In the genomic region with DNA sequence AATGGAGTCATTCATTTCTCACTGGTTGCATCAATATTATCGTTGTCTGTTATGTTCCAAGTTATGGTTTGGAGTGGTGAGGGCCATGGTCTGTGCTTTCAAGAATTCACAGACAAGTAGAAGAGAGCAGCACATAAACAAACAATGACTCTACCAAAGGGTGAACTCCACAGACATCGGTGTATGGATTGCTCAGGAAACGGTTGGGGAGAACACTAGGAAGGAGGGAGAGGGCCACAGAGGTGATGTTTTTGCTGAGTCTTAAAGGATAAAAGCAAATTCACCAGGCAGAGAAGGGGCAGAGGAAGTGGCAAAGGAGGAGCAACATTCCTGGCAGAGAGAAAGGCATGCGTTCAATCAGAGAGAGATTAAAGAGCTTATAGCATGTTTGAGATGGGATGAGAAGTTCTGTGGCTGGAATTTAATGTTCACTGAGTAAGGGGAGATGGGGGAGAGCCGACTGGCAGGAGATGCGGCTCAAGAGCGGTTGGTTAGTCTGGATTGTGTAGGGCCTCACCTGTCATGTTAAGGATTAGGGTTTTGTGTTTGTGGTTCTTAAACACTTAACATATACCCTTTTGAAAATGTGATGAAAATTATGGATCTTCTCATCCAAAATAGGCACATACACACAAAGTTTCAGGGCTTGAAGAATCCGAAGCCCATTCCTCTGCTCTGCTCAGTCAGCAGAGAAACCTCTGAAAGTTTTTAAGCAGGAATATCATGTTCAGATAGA, we compare ENCODE assay signal across 19 cellular contexts. TPM values are rescaled to one million over a fixed set of nuclear protein-coding genes. Genes with fewer than 3 reads are reported as not detected.
A peak's percentile ranks its signal among the peaks of the same experiment; 100 is the strongest.
DNase-seq lines count a peak whose midpoint lies in the region; ATAC-seq and TF ChIP-seq lines count a peak whose summit lies in the region.
"Had no signal": no experiment of that assay in that cellular context is flagged by ENCODE, and none has a peak within 500 bp of the region (broad histone marks: within the 10 kb centered on the region; RNA-seq: fewer than 3 reads in every experiment).

No MANE protein-coding gene starts in this region.

- no peak overlapping the region for H3K4me3 ChIP-seq in smooth muscle cell
- H3K4me3 ChIP-seq: BLaER1 treated with 17β-estradiol and CSF1 and Interleukin-3, amounts not matched to agents 10 nM and 100 nM; pancreas; spleen had no signal

- H3K27me3 Mint-ChIP-seq in WTC11 (ENCODE audit: low read depth): no peaks in the 10 kb centered on the region

- no peaks in the 10 kb centered on the region for H3K9me3 ChIP-seq in smooth muscle cell (replicated peaks; ENCODE audit: low read depth)
- H3K9me3 ChIP-seq: BLaER1 treated with 17β-estradiol and CSF1 and Interleukin-3, amounts not matched to agents 10 nM and 100 nM; pancreas; spleen had no signal

- H3K9ac ChIP-seq in smooth muscle cell (ENCODE audit: low read depth): peak overlapping the region; percentile 85
- H3K9ac ChIP-seq: BLaER1 treated with 17β-estradiol and CSF1 and Interleukin-3, amounts not matched to agents 10 nM and 100 nM had no signal

- H3K9me3 Mint-ChIP-seq in WTC11: no peaks in the 10 kb centered on the region
- H3K9me3 Mint-ChIP-seq: activated naive CD4-positive, alpha-beta T cell treated with anti-CD3 and anti-CD28 coated beads, Interleukin-2, amount 50 U/mL, for 24 hours; central memory CD8-positive, alpha-beta T cell had no signal

- H3K36me3 ChIP-seq in smooth muscle cell (ENCODE audit: low read depth): no peaks in the 10 kb centered on the region
- H3K36me3 ChIP-seq: BLaER1 treated with 17β-estradiol and CSF1 and Interleukin-3, amounts not matched to agents 10 nM and 100 nM; pancreas; spleen had no signal

- CTCF ChIA-PET in WTC11 (lab: Charles Lee): interaction anchor here (0.9 kb wide), 1 partner anchor 167 kb away, joined by 4 read pairs; no protein-coding TSS in a partner anchor

- no peak overlapping the region for H3K27ac Mint-ChIP-seq in WTC11
- H3K27ac Mint-ChIP-seq: activated CD4-positive, alpha-beta T cell treated with anti-CD3 and anti-CD28 coated beads for 36 hours; activated naive CD4-positive, alpha-beta T cell treated with anti-CD3 and anti-CD28 coated beads, Interleukin-2, amount 50 U/mL, for 24 hours; T-helper 17 cell had no signal

- TF ChIP-seq CTCF in smooth muscle cell (IDR thresholded peaks at IDR 0.05; ENCODE audit: borderline replicate concordance, insufficient read depth, poor library complexity, severe bottlenecking) (no peak), WTC11 (IDR thresholded peaks at IDR 0.05) (no peak)

- no peaks in the 10 kb centered on the region for H3K27me3 ChIP-seq in smooth muscle cell (ENCODE audit: low read depth)
- H3K27me3 ChIP-seq: BLaER1 treated with 17β-estradiol and CSF1 and Interleukin-3, amounts not matched to agents 10 nM and 100 nM; pancreas had no signal

- peak overlapping the region; percentile 81 for H3K4me2 ChIP-seq in smooth muscle cell
- H3K4me2 ChIP-seq: BLaER1 treated with 17β-estradiol and CSF1 and Interleukin-3, amounts not matched to agents 10 nM and 100 nM had no signal

- H3K27ac ChIP-seq in epithelial cell of prostate (peak overlapping the region; percentile 7), smooth muscle cell (ENCODE audit: low read depth) (peak overlapping the region; percentile 99)
- H3K27ac ChIP-seq: BLaER1 treated with 17β-estradiol and CSF1 and Interleukin-3, amounts not matched to agents 10 nM and 100 nM; pancreas; spleen had no signal

- H4K20me1 ChIP-seq in smooth muscle cell (ENCODE audit: low read depth): no peaks in the 10 kb centered on the region
- H4K20me1 ChIP-seq: BLaER1 treated with 17β-estradiol and CSF1 and Interleukin-3, amounts not matched to agents 10 nM and 100 nM had no signal

- DNase-seq in H4 (ENCODE audit: low spot score) (peak; percentile 31), RPMI7951 (ENCODE audit: low read depth) (peak; percentile 42), epithelial cell of prostate (ENCODE audit: low read depth, low spot score) (no peak), smooth muscle cell (lab: John Stamatoyannopoulos, UW; ENCODE audit: unreplicated experiment) (no peak), WTC11 (ENCODE audit: low spot score) (no peak), T-helper 9 cell (no peak), hippocampal formation (lab: John Stamatoyannopoulos, UW) (no peak)
- DNase-seq: activated CD4-positive, alpha-beta T cell treated with anti-CD3 and anti-CD28 coated beads for 36 hours; DMS153; glutamatergic neuron; NCI-H187 treated with DMSO at 0.1 percent for 48 hours; NCI-H69; pancreas; spleen; stimulated activated naive CD4-positive, alpha-beta T cell treated with Interleukin-2 at 50 U/mL for 16 hours; T-helper 17 cell had no signal

- H3K4me1 ChIP-seq in smooth muscle cell (ENCODE audit: low read depth): peaks cover 18% of the 10 kb centered on the region
- H3K4me1 ChIP-seq: BLaER1 treated with 17β-estradiol and CSF1 and Interleukin-3, amounts not matched to agents 10 nM and 100 nM; pancreas; spleen had no signal

- POLR2A ChIA-PET in WTC11 (lab: Charles Lee): interaction anchor here (0.6 kb wide), 1 partner anchor 103 kb away, joined by 6 read pairs; no protein-coding TSS in a partner anchor

- H3K36me3 Mint-ChIP-seq in WTC11: no peaks in the 10 kb centered on the region
- H3K36me3 Mint-ChIP-seq: activated naive CD4-positive, alpha-beta T cell treated with anti-CD3 and anti-CD28 coated beads, Interleukin-2, amount 50 U/mL, for 24 hours had no signal

- peaks cover 4% of the 10 kb centered on the region for H3K79me2 ChIP-seq in smooth muscle cell (ENCODE audit: low read depth)

- ATAC-seq in WTC11: no peak
- ATAC-seq: activated CD4-positive, alpha-beta T cell treated with anti-CD3 and anti-CD28 coated beads for 36 hours; pancreas; T-helper 17 cell had no signal

- peaks cover 25% of the 10 kb centered on the region for H3F3A ChIP-seq in smooth muscle cell (ENCODE audit: low read depth)

- WGBS in smooth muscle cell (ENCODE audit: low lambda C conversion rate): 10% methylated on average over 8 of the region's 8 CpGs

- H2AFZ ChIP-seq in smooth muscle cell (ENCODE audit: low read depth): no peak overlapping the region

- H3K4me1 Mint-ChIP-seq in WTC11: peaks cover 28% of the 10 kb centered on the region
- H3K4me1 Mint-ChIP-seq: activated naive CD4-positive, alpha-beta T cell treated with anti-CD3 and anti-CD28 coated beads, Interleukin-2, amount 50 U/mL, for 24 hours; central memory CD8-positive, alpha-beta T cell; T-helper 17 cell had no signal

- no peak overlapping the region for H3K4me3 Mint-ChIP-seq in WTC11
- H3K4me3 Mint-ChIP-seq: activated CD4-positive, alpha-beta T cell treated with anti-CD3 and anti-CD28 coated beads for 36 hours; activated naive CD4-positive, alpha-beta T cell treated with anti-CD3 and anti-CD28 coated beads, Interleukin-2, amount 50 U/mL, for 24 hours; central memory CD8-positive, alpha-beta T cell; T-helper 17 cell had no signal

TF ChIP-seq in WTC11, 78 proteins besides CTCF, POLR2A, EP300 and RAD21:
- TF ChIP-seq GRHL2 (CRISPR knock-in tag; IDR thresholded peaks at IDR 0.05; ENCODE audit: insufficient replicate concordance, severe bottlenecking) (no peak), ZNF671 (CRISPR knock-in tag; IDR thresholded peaks at IDR 0.05) (no peak), GABPB1 (CRISPR knock-in tag; IDR thresholded peaks at IDR 0.05) (no peak), ESRRA (CRISPR knock-in tag; IDR thresholded peaks at IDR 0.05; ENCODE audit: borderline replicate concordance) (no peak), HMGA2 (CRISPR knock-in tag; IDR thresholded peaks at IDR 0.05) (no peak), CREB1 (CRISPR knock-in tag; IDR thresholded peaks at IDR 0.05) (no peak), ZBTB21 (CRISPR knock-in tag; IDR thresholded peaks at IDR 0.05; ENCODE audit: borderline replicate concordance) (no peak)
- TF ChIP-seq, protein P1, sequence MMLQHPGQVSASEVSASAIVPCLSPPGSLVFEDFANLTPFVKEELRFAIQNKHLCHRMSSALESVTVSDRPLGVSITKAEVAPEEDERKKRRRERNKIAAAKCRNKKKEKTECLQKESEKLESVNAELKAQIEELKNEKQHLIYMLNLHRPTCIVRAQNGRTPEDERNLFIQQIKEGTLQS (CRISPR knock-in tag; conservative IDR thresholded peaks at IDR 0.05): no peak
- TF ChIP-seq, protein P2, sequence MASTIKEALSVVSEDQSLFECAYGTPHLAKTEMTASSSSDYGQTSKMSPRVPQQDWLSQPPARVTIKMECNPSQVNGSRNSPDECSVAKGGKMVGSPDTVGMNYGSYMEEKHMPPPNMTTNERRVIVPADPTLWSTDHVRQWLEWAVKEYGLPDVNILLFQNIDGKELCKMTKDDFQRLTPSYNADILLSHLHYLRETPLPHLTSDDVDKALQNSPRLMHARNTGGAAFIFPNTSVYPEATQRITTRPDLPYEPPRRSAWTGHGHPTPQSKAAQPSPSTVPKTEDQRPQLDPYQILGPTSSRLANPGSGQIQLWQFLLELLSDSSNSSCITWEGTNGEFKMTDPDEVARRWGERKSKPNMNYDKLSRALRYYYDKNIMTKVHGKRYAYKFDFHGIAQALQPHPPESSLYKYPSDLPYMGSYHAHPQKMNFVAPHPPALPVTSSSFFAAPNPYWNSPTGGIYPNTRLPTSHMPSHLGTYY (CRISPR knock-in tag; IDR thresholded peaks at IDR 0.05): no peak
- TF ChIP-seq, protein P3, sequence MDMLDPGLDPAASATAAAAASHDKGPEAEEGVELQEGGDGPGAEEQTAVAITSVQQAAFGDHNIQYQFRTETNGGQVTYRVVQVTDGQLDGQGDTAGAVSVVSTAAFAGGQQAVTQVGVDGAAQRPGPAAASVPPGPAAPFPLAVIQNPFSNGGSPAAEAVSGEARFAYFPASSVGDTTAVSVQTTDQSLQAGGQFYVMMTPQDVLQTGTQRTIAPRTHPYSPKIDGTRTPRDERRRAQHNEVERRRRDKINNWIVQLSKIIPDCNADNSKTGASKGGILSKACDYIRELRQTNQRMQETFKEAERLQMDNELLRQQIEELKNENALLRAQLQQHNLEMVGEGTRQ (CRISPR knock-in tag; IDR thresholded peaks at IDR 0.05): no peak

RNA-seq across cellular contexts. Expression of a gene that starts 42.3 kb away (rescaled TPM):
- total RNA-seq in H4 (2014; rRNA removed; shearing (Covaris generic)): 58.1 and 72.8 TPM in 2 replicates
- total RNA-seq in RPMI7951 (2014; rRNA removed; shearing (Covaris generic)): 98.9 and 127 TPM in 2 replicates
- 564 and 578 TPM in 2 replicates for total RNA-seq in smooth muscle cell
- 197 and 254 TPM in 2 replicates for polyA plus RNA-seq in smooth muscle cell
- total RNA-seq in WTC11 (2021): 13.3 to 21.8 TPM (median 17.0 TPM) in 3 replicates

Comparison
In these comparisons a context has a peak if more than half of its experiments do, and no peak if none do; other contexts are left out.
1. DNase-seq: peak in H4 (single experiment) and RPMI7951 (single experiment); none in epithelial cell of prostate (single experiment), smooth muscle cell (single experiment), WTC11 (single experiment), T-helper 9 cell (single experiment) and hippocampal formation (0 of 2).